In the genomic region with DNA sequence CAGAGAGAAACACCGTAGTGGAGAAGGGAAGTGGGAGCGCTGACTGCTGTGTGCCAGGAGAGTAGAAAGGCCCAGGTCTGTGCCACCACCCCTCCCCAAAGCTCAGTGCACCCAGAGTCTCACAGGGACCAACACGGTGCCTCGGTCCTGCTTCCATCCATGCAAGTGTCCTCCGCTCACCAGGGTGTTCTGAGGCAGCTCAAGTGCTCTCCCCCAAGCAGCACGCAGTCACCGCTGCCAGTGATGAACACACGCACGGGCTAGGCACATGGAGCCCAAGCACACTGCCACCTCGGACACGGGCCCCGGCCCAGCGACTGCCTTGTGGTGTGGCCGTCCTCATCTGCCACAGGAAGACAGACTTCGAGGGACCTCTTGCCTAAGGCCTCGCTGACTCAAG, we compare ENCODE assay signal across 1 cellular context.
TF ChIP-seq lines count a peak whose summit lies in the region.

No MANE protein-coding gene starts in this region.

TF ChIP-seq in IMR-90, 13 proteins besides CTCF, POLR2A, EP300 and RAD21:
- TF ChIP-seq CHD1 (IDR thresholded peaks at IDR 0.05; ENCODE audit: low read depth, low read length) (no peak), FOS (IDR thresholded peaks at IDR 0.05; ENCODE audit: low read depth, low read length) (no peak)
TF ChIP-seq in IMR-90: peak in this region for 0.
